In genomic region chr10:119445935-119446317, GRCh38 we compare ENCODE assay signal across 2 cellular contexts.
TF ChIP-seq lines count a peak whose summit lies in the region.

No MANE protein-coding gene starts in this region.

TF ChIP-seq in HCT116, 20 proteins besides CTCF, POLR2A, EP300 and RAD21:
- no peak for TF ChIP-seq FOSL1 (IDR thresholded peaks at IDR 0.05; ENCODE audit: low read depth)
- no peak for TF ChIP-seq CEBPB (IDR thresholded peaks at IDR 0.05; ENCODE audit: low read depth)
- no peak for TF ChIP-seq CBX3 (IDR thresholded peaks at IDR 0.05; ENCODE audit: low read depth)
- TF ChIP-seq YY1 (IDR thresholded peaks at IDR 0.05; ENCODE audit: extremely low read depth, insufficient replicate concordance, low read depth, low read length) = no peak
- no peak for TF ChIP-seq ELF1 (IDR thresholded peaks at IDR 0.05; ENCODE audit: borderline replicate concordance, low read depth)
- TF ChIP-seq EGR1 (IDR thresholded peaks at IDR 0.05; ENCODE audit: low read depth) = no peak
- TF ChIP-seq, protein P1, sequence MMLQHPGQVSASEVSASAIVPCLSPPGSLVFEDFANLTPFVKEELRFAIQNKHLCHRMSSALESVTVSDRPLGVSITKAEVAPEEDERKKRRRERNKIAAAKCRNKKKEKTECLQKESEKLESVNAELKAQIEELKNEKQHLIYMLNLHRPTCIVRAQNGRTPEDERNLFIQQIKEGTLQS (IDR thresholded peaks at IDR 0.05) = no peak

TF ChIP-seq in H1, 55 proteins besides CTCF, POLR2A, EP300 and RAD21:
- TF ChIP-seq, protein P1 (IDR thresholded peaks at IDR 0.05; ENCODE audit: insufficient read depth, low read depth, low read length) = no peak
- TF ChIP-seq CREB1 (IDR thresholded peaks at IDR 0.05) = no peak
- no peak for TF ChIP-seq YY1 (IDR thresholded peaks at IDR 0.05; ENCODE audit: low read depth, low read length)
- TF ChIP-seq POU5F1 (IDR thresholded peaks at IDR 0.05; ENCODE audit: low read depth, low read length) = no peak
- TF ChIP-seq BACH1 (IDR thresholded peaks at IDR 0.05; ENCODE audit: low read length) = no peak
- TF ChIP-seq JUND (IDR thresholded peaks at IDR 0.05; ENCODE audit: low read length) = no peak
- no peak for TF ChIP-seq KDM1A (IDR thresholded peaks at IDR 0.05; ENCODE audit: borderline replicate concordance, low read length)
- TF ChIP-seq HDAC2 (IDR thresholded peaks at IDR 0.05; ENCODE audit: borderline replicate concordance in 1 of 2, low read depth in 2 of 2, low read length in 2 of 2) = no peak
